9 cellular contexts compared by ENCODE assay signal in genomic region chr1:246583448-246584185, GRCh38. TPM values are rescaled to one million over a fixed set of nuclear protein-coding genes. Genes with fewer than 3 reads are reported as not detected.
DNase-seq lines count a peak whose midpoint lies in the region; ATAC-seq and TF ChIP-seq lines count a peak whose summit lies in the region.
"Had no signal": no experiment of that assay in that cellular context is flagged by ENCODE, and none has a peak within 500 bp of the region (broad histone marks: within the 10 kb centered on the region; RNA-seq: fewer than 3 reads in every experiment).

No MANE protein-coding gene starts in this region.

- H3K27me3 ChIP-seq in skeletal muscle tissue (ENCODE audit: control insufficient read depth in 3 of 3, insufficient read depth in 3 of 3, low read length in 3 of 3) (no peaks in the 10 kb centered on the region), mesendoderm (ENCODE audit: insufficient read depth, low read length, poor library complexity) (no peaks in the 10 kb centered on the region), prostate gland (replicated peaks; ENCODE audit: insufficient read depth) (no peaks in the 10 kb centered on the region)

- H3K9me3 ChIP-seq in skeletal muscle tissue (ENCODE audit: control insufficient read depth in 3 of 3, low read length in 3 of 3) (no peaks in the 10 kb centered on the region), prostate gland (no peaks in the 10 kb centered on the region)

- H3K79me1 ChIP-seq in mesendoderm (ENCODE audit: low read length) = peaks cover 9% of the 10 kb centered on the region

- DNase-seq in HCEC 1CT (peak; percentile 28), NCI-H510A (lab: John Stamatoyannopoulos, UW) (peak; percentile 12), fibroblast of the conjunctiva (ENCODE audit: low read depth) (peak; percentile 86), mesendoderm (no peak), prostate gland (ENCODE audit: low spot score) (no peak)
- DNase-seq: activated gamma-delta T cell treated with Interleukin-2 at 50 U/mL for 16 hours had no signal

- no peak overlapping the region for H4K5ac ChIP-seq in mesendoderm (ENCODE audit: low read length)

- no peak overlapping the region for H3K9ac ChIP-seq in skeletal muscle tissue (ENCODE audit: low read depth in 1 of 3, low read length in 3 of 3)
- no peak overlapping the region for H3K9ac ChIP-seq in mesendoderm (ENCODE audit: low read length)

- H3K4me1 ChIP-seq in skeletal muscle tissue (ENCODE audit: control insufficient read depth in 3 of 3, insufficient read depth in 3 of 3, low read length in 3 of 3) (peaks cover 34 to 38% (median 37%) of the 10 kb centered on the region in 3 donors), mesendoderm (ENCODE audit: control insufficient read depth, low read depth, low read length) (no peaks in the 10 kb centered on the region), prostate gland (replicated peaks) (peaks cover 7% of the 10 kb centered on the region)

- no peak overlapping the region for H2BK5ac ChIP-seq in mesendoderm (ENCODE audit: low read length)

- no peak overlapping the region for H2AK5ac ChIP-seq in mesendoderm (ENCODE audit: low read length)

- no peak overlapping the region for H3K18ac ChIP-seq in mesendoderm (ENCODE audit: low read length)

- H3K27ac ChIP-seq in skeletal muscle tissue (ENCODE audit: low read depth, low read length) (peak overlapping the region; percentile 43), mesendoderm (ENCODE audit: low read depth, low read length) (no peak overlapping the region), prostate gland (no peak overlapping the region)

- H3K79me2 ChIP-seq in mesendoderm (ENCODE audit: control insufficient read depth, insufficient read depth, low read length) = peaks cover 2% of the 10 kb centered on the region

- no peak overlapping the region for H3K4me2 ChIP-seq in mesendoderm (ENCODE audit: low read length)

- H2BK120ac ChIP-seq in mesendoderm (ENCODE audit: low read depth, low read length) = no peak overlapping the region

- no CpG with 5 or more reads among the region's 6 CpGs for WGBS in mesendoderm (ENCODE audit: extremely low coverage, insufficient coverage, low lambda C conversion rate)
- WGBS in prostate gland = 58% methylated on average over 6 of the region's 6 CpGs

- H3K23ac ChIP-seq in mesendoderm (ENCODE audit: low read length) = no peak overlapping the region

- H3K56ac ChIP-seq in mesendoderm (ENCODE audit: low read length) = no peak overlapping the region

- H4K8ac ChIP-seq in mesendoderm (ENCODE audit: low read depth, low read length) = no peak overlapping the region

- no peak for TF ChIP-seq CTCF in prostate gland (IDR thresholded peaks at IDR 0.05)

- TF ChIP-seq POLR2A in prostate gland (IDR thresholded peaks at IDR 0.05) = no peak

- H3K36me3 ChIP-seq in skeletal muscle tissue (ENCODE audit: control insufficient read depth in 3 of 3, insufficient read depth in 3 of 3, low read length in 3 of 3) (no peaks in the 10 kb centered on the region), mesendoderm (ENCODE audit: control insufficient read depth, insufficient read depth, low read length) (no peaks in the 10 kb centered on the region), prostate gland (no peaks in the 10 kb centered on the region)

- intact Hi-C loops in prostate gland (cut with DNase I) = no loop called here

- ATAC-seq in GM21390 (IDR thresholded peaks at IDR 0.05; ENCODE audit: unreplicated experiment) (no peak), GM18511 (IDR thresholded peaks at IDR 0.05; ENCODE audit: unreplicated experiment) (no peak)

- no peak overlapping the region for H3K4ac ChIP-seq in mesendoderm (ENCODE audit: low read depth, low read length)

- H3K4me3 ChIP-seq in skeletal muscle tissue (ENCODE audit: low read length in 3 of 3) = no peak overlapping the region
- H3K4me3 ChIP-seq in mesendoderm (ENCODE audit: low read length) = no peak overlapping the region
- H3K4me3 ChIP-seq in prostate gland = no peak overlapping the region

- H2BK15ac ChIP-seq in mesendoderm (replicated peaks; ENCODE audit: low read depth) = no peak overlapping the region

RNA-seq across cellular contexts. Expression of gene CNST, which starts 17.4 kb away (rescaled TPM):
- total RNA-seq in skeletal muscle tissue (15.1 TPM), prostate gland (10 to 100 TPM; 19.4 to 52.6 TPM)
- 9.8 TPM for polyA plus RNA-seq in mesendoderm (2013, experiment 1 of 2)
- polyA plus RNA-seq in mesendoderm (2013, experiment 2 of 2) = 9.8 TPM

RNA-seq across cellular contexts. Expression of gene TFB2M, which starts 17.6 kb away (rescaled TPM):
- 21.4 TPM for total RNA-seq in skeletal muscle tissue
- polyA plus RNA-seq in mesendoderm (2013, experiment 1 of 2) = 29.7 TPM
- 31.2 TPM for polyA plus RNA-seq in mesendoderm (2013, experiment 2 of 2)
- 10 to 100 TPM; 10.3 to 15.1 TPM for total RNA-seq in prostate gland

Comparison
In these comparisons a context has a peak if more than half of its experiments do, and no peak if none do; other contexts are left out.
1. DNase-seq: peak in HCEC 1CT (single experiment), NCI-H510A (single experiment) and fibroblast of the conjunctiva (single experiment); none in mesendoderm (single experiment) and prostate gland (single experiment).